ENCODE assay signal across 1 cellular context in the genomic region with DNA sequence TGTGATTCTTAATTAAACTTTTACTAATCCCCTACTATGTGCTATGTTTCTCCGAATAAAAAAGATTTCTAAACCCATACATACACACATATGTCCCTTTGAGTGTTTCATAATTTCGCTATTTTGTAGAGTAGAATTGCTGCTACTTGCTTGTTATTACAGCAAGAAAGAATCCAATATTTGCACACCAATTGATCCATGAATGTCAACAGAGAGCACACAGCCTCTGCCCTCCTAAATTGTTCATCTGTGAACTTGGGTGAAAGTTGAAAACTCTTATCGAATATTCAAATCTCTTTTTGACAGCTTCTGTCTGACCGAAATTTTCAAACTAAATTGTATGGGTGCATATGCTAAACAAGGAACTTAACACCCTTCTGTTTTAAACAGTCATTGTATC.
TF ChIP-seq lines count a peak whose summit lies in the region.

No MANE protein-coding gene starts in this region.

TF ChIP-seq in HepG2, 621 proteins besides CTCF, POLR2A, EP300 and RAD21 (continued from another document):
- TF ChIP-seq TP53 (CRISPR knock-in tag; conservative IDR thresholded peaks at IDR 0.05) (no peak), REPIN1 (CRISPR knock-in tag; IDR thresholded peaks at IDR 0.05; ENCODE audit: borderline replicate concordance, low read depth) (no peak), ZBTB46 (CRISPR knock-in tag; IDR thresholded peaks at IDR 0.05; ENCODE audit: borderline replicate concordance) (no peak), ETV6 (CRISPR knock-in tag; conservative IDR thresholded peaks at IDR 0.05) (no peak), BORCS8-MEF2B (CRISPR knock-in tag; IDR thresholded peaks at IDR 0.05) (no peak), ESRRA (CRISPR knock-in tag; IDR thresholded peaks at IDR 0.05; ENCODE audit: low read depth) (no peak), HES4 (CRISPR knock-in tag; IDR thresholded peaks at IDR 0.05; ENCODE audit: borderline replicate concordance) (no peak), ZMYM3 (CRISPR knock-in tag; IDR thresholded peaks at IDR 0.05) (no peak), ZNF646 (CRISPR knock-in tag; IDR thresholded peaks at IDR 0.05) (no peak), GPN1 (CRISPR knock-in tag; IDR thresholded peaks at IDR 0.05; ENCODE audit: borderline replicate concordance) (no peak), ONECUT2 (CRISPR knock-in tag; IDR thresholded peaks at IDR 0.05) (0 out of 2 replicates have a peak, but pooled peaks have one; percentile 42), ZNF577 (CRISPR knock-in tag; IDR thresholded peaks at IDR 0.05; ENCODE audit: borderline replicate concordance, low read depth) (no peak)
TF ChIP-seq in HepG2: peak in this region for 9.
